Comparison of ENCODE assay signal across 15 cellular contexts in the genomic region with DNA sequence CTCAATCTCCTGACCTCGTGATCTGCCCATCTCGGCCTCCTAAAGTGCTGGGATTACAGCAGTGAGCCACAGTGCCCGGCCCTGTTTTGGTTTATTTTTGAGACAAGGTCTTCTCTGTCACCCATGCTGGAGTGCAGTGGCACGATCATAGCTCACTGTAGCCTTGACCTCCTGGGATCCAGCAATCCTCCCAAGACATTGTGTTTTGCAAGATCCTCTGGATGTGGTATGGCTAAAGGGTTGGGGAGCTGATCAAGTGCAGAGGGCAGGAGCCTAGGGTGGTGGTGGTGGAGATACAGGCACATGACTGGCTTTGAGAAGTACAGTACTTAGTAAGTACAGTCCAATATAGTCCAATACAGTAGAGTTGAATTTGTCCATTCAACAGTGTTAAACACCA. TPM values are rescaled to one million over a fixed set of nuclear protein-coding genes. Genes with fewer than 3 reads are reported as not detected.
DNase-seq lines count a peak whose midpoint lies in the region; ATAC-seq, FAIRE-seq and TF ChIP-seq lines count a peak whose summit lies in the region.
"Had no signal": no experiment of that assay in that cellular context is flagged by ENCODE, and none has a peak within 500 bp of the region (broad histone marks: within the 10 kb centered on the region; RNA-seq: fewer than 3 reads in every experiment).

No MANE protein-coding gene starts in this region.

- DNase-seq in CD8-positive, alpha-beta memory T cell: no peak
- DNase-seq in K562 (ENCODE audit: extremely low read depth in 1 of 4, low spot score in 3 of 4): no peak
- no peak for DNase-seq in natural killer cell treated with Interleukin-12 subunit alpha and Interleukin-12 subunit beta and Interleukin-15 and Interleukin-18, amount 100 ng/mL, for 72 hours (ENCODE audit: low spot score)
- no peak for DNase-seq in mesothelial cell of epicardium (ENCODE audit: low spot score in 2 of 2, unreplicated experiment in 2 of 2)
- DNase-seq in NK-92 (lab: John Stamatoyannopoulos, UW; ENCODE audit: unreplicated experiment): no peak
- DNase-seq: activated CD4-positive, alpha-beta T cell treated with anti-CD3 and anti-CD28 coated beads for 48 hours; amygdala; kidney; testis had no signal

- H3K9me3 Mint-ChIP-seq in CD8-positive, alpha-beta memory T cell: no peaks in the 10 kb centered on the region
- H3K9me3 Mint-ChIP-seq in natural killer cell treated with Interleukin-12 subunit alpha and Interleukin-12 subunit beta and Interleukin-15 and Interleukin-18, amount 100 ng/mL, for 72 hours: no peaks in the 10 kb centered on the region
- no peaks in the 10 kb centered on the region for H3K9me3 Mint-ChIP-seq in mesothelial cell of epicardium

- POLR2A ChIA-PET in CD8-positive, alpha-beta memory T cell (lab: Charles Lee): interaction anchor here (0.5 to 2.0 kb wide), 3 partner anchors 15 to 407 kb away, joined by 8 to 16 read pairs (median 9); no protein-coding TSS in a partner anchor
- POLR2A ChIA-PET in K562 (lab: Yijun Ruan, JAX): interaction anchor here (0.5 kb wide), 1 partner anchor 299 kb away, joined by 3 read pairs; a partner anchor contains a TSS

- H3K9ac ChIP-seq in Loucy (ENCODE audit: low read depth, low read length, poor library complexity, severe bottlenecking): peak overlapping the region; percentile 57
- peak overlapping the region in 1 of 2 experiments; percentile 58; a peak in 1 of 4 replicates for H3K9ac ChIP-seq in K562 (ENCODE audit: insufficient read depth in 1 of 2, low read depth in 2 of 2, low read length in 2 of 2)

- in situ Hi-C loops in K562 (cut with MboI): no loop called here

- peaks cover 67% of the 10 kb centered on the region for H3K4me1 ChIP-seq in CD8-positive, alpha-beta memory T cell (ENCODE audit: insufficient read depth, low read length)
- H3K4me1 ChIP-seq in Loucy (ENCODE audit: insufficient read depth, low read length, poor library complexity, severe bottlenecking): peaks cover 60% of the 10 kb centered on the region
- peaks cover 19 to 40% of the 10 kb centered on the region in 2 experiments for H3K4me1 ChIP-seq in K562 (replicated peaks in 1 of 2; ENCODE audit: control insufficient read depth in 2 of 2, insufficient read depth in 2 of 2, low read length in 2 of 2)

- FAIRE-seq in K562 (lab: Jason Lieb, UNC): no peak
- FAIRE-seq: kidney had no signal

- peak overlapping the region in 7 of 8 donors; percentile 18 to 85 (median 64) for H3K27ac Mint-ChIP-seq in CD8-positive, alpha-beta memory T cell
- H3K27ac Mint-ChIP-seq in natural killer cell treated with Interleukin-12 subunit alpha and Interleukin-12 subunit beta and Interleukin-15 and Interleukin-18, amount 100 ng/mL, for 72 hours: no peak overlapping the region
- no peak overlapping the region for H3K27ac Mint-ChIP-seq in mesothelial cell of epicardium

- WGBS in K562 (ENCODE audit: insufficient coverage, low coverage, missing lambda C conversion rate): 89% methylated on average over 4 of the region's 4 CpGs

- H3K4me3 ChIP-seq in CD8-positive, alpha-beta memory T cell (ENCODE audit: low read length): peak overlapping the region; percentile 43
- peak overlapping the region; percentile 11 for H3K4me3 ChIP-seq in Loucy (ENCODE audit: low read length, poor library complexity, severe bottlenecking)
- H3K4me3 ChIP-seq in K562: no peak overlapping the region
- H3K4me3 ChIP-seq: dorsolateral prefrontal cortex, testis had no signal

- no peaks in the 10 kb centered on the region for H3K9me1 ChIP-seq in K562 (ENCODE audit: control insufficient read depth, insufficient read depth, low read length)

- no peaks in the 10 kb centered on the region for H3K79me2 ChIP-seq in Loucy (ENCODE audit: insufficient read depth, low read length)
- no peaks in the 10 kb centered on the region for H3K79me2 ChIP-seq in K562 (ENCODE audit: control insufficient read depth, insufficient read depth, low read length)

- intact Hi-C loops in K562 (cut with micrococcal nuclease): no loop called here

- CTCF ChIA-PET in CD8-positive, alpha-beta memory T cell (lab: Charles Lee): interaction anchor here (1.1 to 2.7 kb wide), 7 partner anchors 15 to 97 kb away, joined by 3 to 23 read pairs (median 6); no protein-coding TSS in a partner anchor
- CTCF ChIA-PET in K562 (lab: Yijun Ruan, JAX; ENCODE audit: low intra/inter-chr PET ratio): no interaction called here

- H3F3A ChIP-seq in Loucy (ENCODE audit: low read depth): peaks cover 3% of the 10 kb centered on the region

- H3K27ac ChIP-seq in CD8-positive, alpha-beta memory T cell (ENCODE audit: low read depth, low read length): no peak overlapping the region
- H3K27ac ChIP-seq in K562 (ENCODE audit: extremely low read depth, low read depth, low read length): peak overlapping the region; percentile 46; the same call in 2 of the 3 replicates
- H3K27ac ChIP-seq: dorsolateral prefrontal cortex, testis had no signal

- TF ChIP-seq EP300 in K562 (IDR thresholded peaks at IDR 0.05; ENCODE audit: low read length): no peak

- H4K20me1 ChIP-seq in Loucy (ENCODE audit: insufficient read depth, low read length, poor library complexity, severe bottlenecking) (no peaks in the 10 kb centered on the region), K562 (replicated peaks; ENCODE audit: control insufficient read depth, insufficient read depth, low read length) (no peaks in the 10 kb centered on the region)

- no TSS peak for BruUV-seq in K562 (replicated peaks; lab: Mats Ljungman, UMichigan)

- H3K9me3 ChIP-seq in CD8-positive, alpha-beta memory T cell (ENCODE audit: low read length): no peaks in the 10 kb centered on the region
- H3K9me3 ChIP-seq in Loucy (ENCODE audit: insufficient read depth, low read depth, low read length): no peaks in the 10 kb centered on the region
- H3K9me3 ChIP-seq in K562 (replicated peaks; ENCODE audit: control insufficient read depth, insufficient read depth, low read depth, low read length): no peaks in the 10 kb centered on the region; the same call in 1 of the 2 replicates
- H3K9me3 ChIP-seq: Caco-2, testis had no signal

- no peak overlapping the region for H2AFZ ChIP-seq in Loucy (ENCODE audit: low read length)
- no peak overlapping the region for H2AFZ ChIP-seq in K562 (ENCODE audit: low read depth, low read length)

- peaks cover 0 to 6% (median 4%) of the 10 kb centered on the region in 3 donors for H3K36me3 Mint-ChIP-seq in CD8-positive, alpha-beta memory T cell
- H3K36me3 Mint-ChIP-seq in natural killer cell treated with Interleukin-12 subunit alpha and Interleukin-12 subunit beta and Interleukin-15 and Interleukin-18, amount 100 ng/mL, for 72 hours: no peaks in the 10 kb centered on the region
- H3K36me3 Mint-ChIP-seq in mesothelial cell of epicardium: no peaks in the 10 kb centered on the region

- TF ChIP-seq POLR2A in K562 (conservative IDR thresholded peaks at IDR 0.05): no peak

- H3K4me1 Mint-ChIP-seq in CD8-positive, alpha-beta memory T cell: peaks cover 68 to 89% (median 87%) of the 10 kb centered on the region in 3 donors
- H3K4me1 Mint-ChIP-seq in natural killer cell treated with Interleukin-12 subunit alpha and Interleukin-12 subunit beta and Interleukin-15 and Interleukin-18, amount 100 ng/mL, for 72 hours (ENCODE audit: low read depth in 2 of 2): peaks cover 59% of the 10 kb centered on the region in 2 donors
- peaks cover 24% of the 10 kb centered on the region for H3K4me1 Mint-ChIP-seq in mesothelial cell of epicardium

- peaks cover 0 to 5% of the 10 kb centered on the region in 2 donors for H3K27me3 Mint-ChIP-seq in CD8-positive, alpha-beta memory T cell
- peaks cover 0 to 10% of the 10 kb centered on the region in 2 donors for H3K27me3 Mint-ChIP-seq in natural killer cell treated with Interleukin-12 subunit alpha and Interleukin-12 subunit beta and Interleukin-15 and Interleukin-18, amount 100 ng/mL, for 72 hours
- H3K27me3 Mint-ChIP-seq in mesothelial cell of epicardium (ENCODE audit: low read depth): peaks cover 12% of the 10 kb centered on the region

- peak overlapping the region; percentile 47 for H3K4me2 ChIP-seq in Loucy (ENCODE audit: low read depth, low read length, poor library complexity, severe bottlenecking)
- no peak overlapping the region for H3K4me2 ChIP-seq in K562 (ENCODE audit: insufficient read depth, low read length)

- H3K36me3 ChIP-seq in CD8-positive, alpha-beta memory T cell (ENCODE audit: insufficient read depth, low read length): no peaks in the 10 kb centered on the region
- H3K36me3 ChIP-seq in Loucy (ENCODE audit: insufficient read depth, low read length): no peaks in the 10 kb centered on the region
- H3K36me3 ChIP-seq in K562 (ENCODE audit: control insufficient read depth, insufficient read depth, low read length): no peaks in the 10 kb centered on the region

- TF ChIP-seq CTCF in Loucy (conservative IDR thresholded peaks at IDR 0.05; ENCODE audit: low read length) (no peak), K562 (IDR thresholded peaks at IDR 0.05 in 2 of 3, conservative IDR thresholded peaks at IDR 0.05 in 1 of 3; ENCODE audit: insufficient read depth in 2 of 3, low read depth in 1 of 3, low read length in 3 of 3) (no peak), mesothelial cell of epicardium (IDR thresholded peaks at IDR 0.05; ENCODE audit: unreplicated experiment) (no peak)

- ATAC-seq in K562: no peak
- ATAC-seq in natural killer cell treated with Interleukin-12 subunit alpha and Interleukin-12 subunit beta and Interleukin-15 and Interleukin-18, amount 100 ng/mL, for 72 hours: no peak
- ATAC-seq in HG02981 (IDR thresholded peaks at IDR 0.05; ENCODE audit: unreplicated experiment): no peak
- ATAC-seq in GM19395 (IDR thresholded peaks at IDR 0.05; ENCODE audit: unreplicated experiment): no peak

- H3K9me2 ChIP-seq in Loucy (replicated peaks; ENCODE audit: low read depth, low read length): no peaks in the 10 kb centered on the region

- no peak for TF ChIP-seq RAD21 in K562 (CRISPR knock-in tag; conservative IDR thresholded peaks at IDR 0.05 in 1 of 2, IDR thresholded peaks at IDR 0.05 in 1 of 2)

- H3K27me3 ChIP-seq in CD8-positive, alpha-beta memory T cell (ENCODE audit: insufficient read depth, low read length, poor library complexity, severe bottlenecking): no peaks in the 10 kb centered on the region
- H3K27me3 ChIP-seq in Loucy (ENCODE audit: insufficient read depth, low read length, poor library complexity, severe bottlenecking) (no peaks in the 10 kb centered on the region), K562 (ENCODE audit: control insufficient read depth in 2 of 2, insufficient read depth in 2 of 2, low read length in 2 of 2) (no peaks in the 10 kb centered on the region)
- H3K27me3 ChIP-seq: testis had no signal

- H3K4me3 Mint-ChIP-seq in CD8-positive, alpha-beta memory T cell: peak overlapping the region; percentile 45 to 92 (median 89)
- peak overlapping the region; percentile 52 for H3K4me3 Mint-ChIP-seq in natural killer cell treated with Interleukin-12 subunit alpha and Interleukin-12 subunit beta and Interleukin-15 and Interleukin-18, amount 100 ng/mL, for 72 hours
- no peak overlapping the region for H3K4me3 Mint-ChIP-seq in mesothelial cell of epicardium

RNA-seq across cellular contexts. Expression of a gene that starts 16.6 kb away (rescaled TPM):
- 1 to 10 TPM; 3.1 TPM for total RNA-seq in CD8-positive, alpha-beta memory T cell
- polyA plus RNA-seq in CD8-positive, alpha-beta memory T cell: 0.41 TPM
- 2.1 and 5.8 TPM in 2 replicates for total RNA-seq in K562 (2011; cell fraction: chromatin; rRNA removed; ENCODE audit: low replicate concordance)
- 1.4 and 1.7 TPM in 2 replicates for total RNA-seq in K562 (2011; cell fraction: nucleolus; rRNA removed)
- 2.7 and 2.8 TPM in 2 replicates for total RNA-seq in K562 (2011; cell fraction: nucleoplasm; rRNA removed)
- total RNA-seq in K562 (2014; rRNA removed) (0.18 and 0.24 TPM in 2 replicates), K562 (2014; rRNA removed; fragmentation: Illumina TruSeq; extraction: Trizol) (0.06 and 0.11 TPM in 2 replicates), K562 (2015; rRNA removed; fragmentation: Illumina TruSeq; extraction: Trizol) (not detected in 2 replicates), K562 (2021) (0.73 and 0.78 TPM in 2 replicates), mesothelial cell of epicardium (0.07 TPM in 1 of 3 replicates, not detected in the others)
- polyA plus RNA-seq in K562 (2011; rRNA removed) (0.15 and 0.53 TPM in 2 replicates), K562 (2014; fragmentation: Illumina TruSeq; extraction: Trizol) (0.54 and 0.61 TPM in 2 replicates), K562 (2014; fragmentation: Nextera tagmentation; extraction: Ambion mirVana) (under 1 TPM; 0.04 to 0.07 TPM), K562 (2014; rRNA removed) (0.29 and 0.40 TPM in 2 replicates)
- 0.09 and 0.89 TPM in 2 replicates for polyA plus RNA-seq in K562 (2011; cell fraction: cytosol; rRNA removed)
- 0.38 and 4.1 TPM in 2 replicates for polyA plus RNA-seq in K562 (2011; cell fraction: nucleus; rRNA removed)
- polyA plus RNA-seq in K562 (2012): 0.49 and 1.4 TPM in 2 replicates
- 1.1 TPM in 1 of 2 replicates, not detected in the other for polyA minus RNA-seq in K562 (2011; rRNA and poly(A)+ RNA removed)
- polyA minus RNA-seq in K562 (2011; cell fraction: cytosol; rRNA and poly(A)+ RNA removed): 1.1 TPM in 1 of 2 replicates, not detected in the other
- 0.22 and 2.7 TPM in 2 replicates for polyA minus RNA-seq in K562 (2011; cell fraction: nucleus; rRNA and poly(A)+ RNA removed)
- 1 to 10 TPM in 1 of 2 donors, under 1 TPM in 1; 0.76 to 2.9 TPM for total RNA-seq in natural killer cell treated with Interleukin-12 subunit alpha and Interleukin-12 subunit beta and Interleukin-15 and Interleukin-18, amount 100 ng/mL, for 72 hours
- total RNA-seq: Caco-2, dorsolateral prefrontal cortex, LHCN-M2 had no signal

RNA-seq across cellular contexts. Expression of a gene that starts 47.3 kb away (rescaled TPM):
- 100 to 1,000 TPM; 152 to 154 TPM for total RNA-seq in CD8-positive, alpha-beta memory T cell
- polyA plus RNA-seq in CD8-positive, alpha-beta memory T cell: 286 TPM
- total RNA-seq in K562 (2011; cell fraction: chromatin; rRNA removed; ENCODE audit: low replicate concordance): 0.62 and 2.8 TPM in 2 replicates
- total RNA-seq in K562 (2011; cell fraction: nucleolus; rRNA removed): 1.6 and 2.2 TPM in 2 replicates
- total RNA-seq in K562 (2011; cell fraction: nucleoplasm; rRNA removed): 1.1 and 1.2 TPM in 2 replicates
- total RNA-seq in K562 (2014; rRNA removed): 0.14 and 0.33 TPM in 2 replicates
- 0.13 and 0.22 TPM in 2 replicates for total RNA-seq in K562 (2014; rRNA removed; fragmentation: Illumina TruSeq; extraction: Trizol)
- 0.30 and 0.51 TPM in 2 replicates for total RNA-seq in K562 (2015; rRNA removed; fragmentation: Illumina TruSeq; extraction: Trizol)
- 1.1 and 1.3 TPM in 2 replicates for total RNA-seq in K562 (2021)
- 0.46 and 1.4 TPM in 2 replicates for polyA plus RNA-seq in K562 (2011; rRNA removed)
- polyA plus RNA-seq in K562 (2011; cell fraction: cytosol; rRNA removed): 0.83 and 6.2 TPM in 2 replicates
- polyA plus RNA-seq in K562 (2011; cell fraction: nucleus; rRNA removed): 0.28 and 2.5 TPM in 2 replicates
- 0.48 and 2.1 TPM in 2 replicates for polyA plus RNA-seq in K562 (2012)
- 0.48 and 0.73 TPM in 2 replicates for polyA plus RNA-seq in K562 (2014; fragmentation: Illumina TruSeq; extraction: Trizol)
- polyA plus RNA-seq in K562 (2014; fragmentation: Nextera tagmentation; extraction: Ambion mirVana): 1 to 10 TPM in 1 of 2 experiments, under 1 TPM in 1; 0.58 to 1.0 TPM
- 0.32 and 0.56 TPM in 2 replicates for polyA plus RNA-seq in K562 (2014; rRNA removed)
- 1.1 and 4.7 TPM in 2 replicates for polyA minus RNA-seq in K562 (2011; rRNA and poly(A)+ RNA removed)
- polyA minus RNA-seq in K562 (2011; cell fraction: cytosol; rRNA and poly(A)+ RNA removed): 1.3 TPM in 1 of 2 replicates, not detected in the other
- 0.67 and 1.5 TPM in 2 replicates for polyA minus RNA-seq in K562 (2011; cell fraction: nucleus; rRNA and poly(A)+ RNA removed)
- total RNA-seq in natural killer cell treated with Interleukin-12 subunit alpha and Interleukin-12 subunit beta and Interleukin-15 and Interleukin-18, amount 100 ng/mL, for 72 hours: 10 to 100 TPM; 65.7 to 71.1 TPM
- 0.09 TPM in 1 of 3 replicates, not detected in the others for total RNA-seq in mesothelial cell of epicardium
- total RNA-seq: Caco-2, LHCN-M2 had no signal

Comparison
In these comparisons a context has a peak if more than half of its experiments do, and no peak if none do; other contexts are left out.
1. H3K27ac Mint-ChIP-seq: peak in CD8-positive, alpha-beta memory T cell (7 of 8); none in natural killer cell treated with Interleukin-12 subunit alpha and Interleukin-12 subunit beta and Interleukin-15 and Interleukin-18, amount 100 ng/mL, for 72 hours (0 of 2) and mesothelial cell of epicardium (single experiment).
2. RNA of a gene that starts 47.3 kb away (total RNA-seq): 152 to 154 TPM in CD8-positive, alpha-beta memory T cell and 65.7 to 71.1 TPM in natural killer cell treated with Interleukin-12 subunit alpha and Interleukin-12 subunit beta and Interleukin-15 and Interleukin-18, amount 100 ng/mL, for 72 hours; 0.13 to 2.8 TPM in K562 and 0.09 TPM in mesothelial cell of epicardium; every median in the first group is over 10 times any median in the second.